Comparison of ENCODE assay signal across 8 cellular contexts in the genomic region with DNA sequence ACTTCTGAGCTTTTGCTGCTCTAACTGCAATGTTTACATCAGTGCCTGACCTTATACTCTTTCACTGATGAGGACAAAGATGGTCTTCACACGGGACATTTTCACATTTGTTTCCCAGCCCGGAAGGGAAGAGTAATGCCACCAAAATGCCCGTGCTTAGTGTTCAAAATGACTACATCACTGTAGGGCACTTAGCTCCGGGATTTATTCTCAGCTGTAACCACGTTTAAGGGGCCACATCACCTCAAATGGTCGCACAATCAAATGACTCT. TPM values are rescaled to one million over a fixed set of nuclear protein-coding genes. Genes with fewer than 3 reads are reported as not detected.
DNase-seq lines count a peak whose midpoint lies in the region; ATAC-seq and TF ChIP-seq lines count a peak whose summit lies in the region.

No MANE protein-coding gene starts in this region.

- ATAC-seq in stimulated activated naive CD8-positive, alpha-beta T cell treated with anti-CD3 and anti-CD28 coated beads, Interleukin-15, amount 100 ng/mL, for 72 hours, result no peak
- no peak for ATAC-seq in GM18511 (IDR thresholded peaks at IDR 0.05; ENCODE audit: unreplicated experiment)

- DNase-seq in NCI-H2171 treated with DMSO at 0.1 percent for 48 hours (lab: John Stamatoyannopoulos, UW), result peak; percentile 33
- DNase-seq in NCI-H2171 (lab: John Stamatoyannopoulos, UW), result no peak
- no peak for DNase-seq in activated CD4-positive, alpha-beta memory T cell treated with anti-CD3 and anti-CD28 coated beads, Interleukin-2, amount 10 ng/mL, durations not matched to agents 7 days and 5 days
- peak in 1 of 2 donors; percentile 19 for DNase-seq in stimulated activated naive CD8-positive, alpha-beta T cell treated with anti-CD3 and anti-CD28 coated beads, Interleukin-15, amount 100 ng/mL, for 72 hours
- no peak for DNase-seq in GM13977 (ENCODE audit: low spot score)
- no peak for DNase-seq in stimulated activated CD4-positive, alpha-beta T cell treated with anti-CD3 and anti-CD28 coated beads, Interleukin-4, amount 100 ng/mL, for 4 hours

- in situ Hi-C loops in GM13977 (cut with MboI; ENCODE audit: low pct_unique_long_range_greater_than_20kb, low sequenced_read_pairs, unreplicated experiment), result no loop called here

- H3K4me1 Mint-ChIP-seq in activated CD4-positive, alpha-beta memory T cell treated with anti-CD3 and anti-CD28 coated beads, Interleukin-2, amount 10 ng/mL, durations not matched to agents 7 days and 5 days, result peaks cover 58% of the 10 kb centered on the region
- H3K4me1 Mint-ChIP-seq in stimulated activated naive CD8-positive, alpha-beta T cell treated with anti-CD3 and anti-CD28 coated beads, Interleukin-15, amount 100 ng/mL, for 72 hours, result peaks cover 62% of the 10 kb centered on the region

- peak overlapping the region; percentile 81 for H3K9ac ChIP-seq in iPS-18a (ENCODE audit: low read length)

- no peaks in the 10 kb centered on the region for H3K36me3 Mint-ChIP-seq in activated CD4-positive, alpha-beta memory T cell treated with anti-CD3 and anti-CD28 coated beads, Interleukin-2, amount 10 ng/mL, durations not matched to agents 7 days and 5 days (ENCODE audit: low read depth)

- peaks cover 9% of the 10 kb centered on the region for H3K27me3 ChIP-seq in iPS-18a (ENCODE audit: control insufficient read depth, insufficient read depth, low read length)

- H3K27ac Mint-ChIP-seq in activated CD4-positive, alpha-beta memory T cell treated with anti-CD3 and anti-CD28 coated beads, Interleukin-2, amount 10 ng/mL, durations not matched to agents 7 days and 5 days, result peak overlapping the region; percentile 75
- peak overlapping the region; percentile 55 to 99 for H3K27ac Mint-ChIP-seq in stimulated activated naive CD8-positive, alpha-beta T cell treated with anti-CD3 and anti-CD28 coated beads, Interleukin-15, amount 100 ng/mL, for 72 hours

- H3K4me3 Mint-ChIP-seq in activated CD4-positive, alpha-beta memory T cell treated with anti-CD3 and anti-CD28 coated beads, Interleukin-2, amount 10 ng/mL, durations not matched to agents 7 days and 5 days, result peak overlapping the region; percentile 67
- peak overlapping the region; percentile 82 to 92 for H3K4me3 Mint-ChIP-seq in stimulated activated naive CD8-positive, alpha-beta T cell treated with anti-CD3 and anti-CD28 coated beads, Interleukin-15, amount 100 ng/mL, for 72 hours

- no peak for TF ChIP-seq CTCF in GM13977 (IDR thresholded peaks at IDR 0.05; ENCODE audit: extremely low read depth, insufficient read depth, missing control alignments)

- H3K9me3 ChIP-seq in iPS-18a (ENCODE audit: control insufficient read depth, low read depth, low read length), result no peaks in the 10 kb centered on the region

- POLR2A ChIA-PET in activated CD4-positive, alpha-beta memory T cell treated with anti-CD3 and anti-CD28 coated beads, Interleukin-2, amount 10 ng/mL, durations not matched to agents 7 days and 5 days (lab: Charles Lee), result interaction anchor here (1.3 to 3.2 kb wide), 4 partner anchors 57 to 115 kb away, joined by 4 to 21 read pairs (median 9); a partner anchor contains a TSS

- peak overlapping the region; percentile 68 for H3K4me3 ChIP-seq in iPS-18a (ENCODE audit: low read length)

- CTCF ChIA-PET in activated CD4-positive, alpha-beta memory T cell treated with anti-CD3 and anti-CD28 coated beads, Interleukin-2, amount 10 ng/mL, durations not matched to agents 7 days and 5 days (lab: Charles Lee), result interaction anchor here (1.4 to 6.0 kb wide), 3 partner anchors 106 to 155 kb away, joined by 6 to 102 read pairs (median 9); no protein-coding TSS in a partner anchor

- H3K9me3 Mint-ChIP-seq in activated CD4-positive, alpha-beta memory T cell treated with anti-CD3 and anti-CD28 coated beads, Interleukin-2, amount 10 ng/mL, durations not matched to agents 7 days and 5 days, result no peaks in the 10 kb centered on the region
- no peaks in the 10 kb centered on the region for H3K9me3 Mint-ChIP-seq in stimulated activated naive CD8-positive, alpha-beta T cell treated with anti-CD3 and anti-CD28 coated beads, Interleukin-15, amount 100 ng/mL, for 72 hours

- peaks cover 29% of the 10 kb centered on the region for H3K4me1 ChIP-seq in iPS-18a (ENCODE audit: control insufficient read depth, low read depth, low read length)

- H3K36me3 ChIP-seq in iPS-18a (ENCODE audit: control insufficient read depth, low read depth, low read length), result no peaks in the 10 kb centered on the region

- H3K27me3 Mint-ChIP-seq in activated CD4-positive, alpha-beta memory T cell treated with anti-CD3 and anti-CD28 coated beads, Interleukin-2, amount 10 ng/mL, durations not matched to agents 7 days and 5 days, result no peaks in the 10 kb centered on the region
- no peaks in the 10 kb centered on the region for H3K27me3 Mint-ChIP-seq in stimulated activated naive CD8-positive, alpha-beta T cell treated with anti-CD3 and anti-CD28 coated beads, Interleukin-15, amount 100 ng/mL, for 72 hours

- H3K27ac ChIP-seq in iPS-18a (ENCODE audit: low read length), result no peak overlapping the region

RNA-seq across cellular contexts. Expression of a gene that starts 2.9 kb away (rescaled TPM):
- not detected for total RNA-seq in activated CD4-positive, alpha-beta memory T cell treated with anti-CD3 and anti-CD28 coated beads, Interleukin-2, amount 10 ng/mL, durations not matched to agents 7 days and 5 days

RNA-seq across cellular contexts. Expression of a gene that starts 56.4 kb away (rescaled TPM):
- 1 to 10 TPM; 4.5 to 5.2 TPM for total RNA-seq in activated CD4-positive, alpha-beta memory T cell treated with anti-CD3 and anti-CD28 coated beads, Interleukin-2, amount 10 ng/mL, durations not matched to agents 7 days and 5 days
